ENCODE assay signal across 11 cellular contexts in genomic region chr2:173657996-173658717, GRCh38.
DNase-seq lines count a peak whose midpoint lies in the region; TF ChIP-seq lines count a peak whose summit lies in the region.
"Had no signal": no experiment of that assay in that cellular context is flagged by ENCODE, and none has a peak within 500 bp of the region (broad histone marks: within the 10 kb centered on the region; RNA-seq: fewer than 3 reads in every experiment).

No MANE protein-coding gene starts in this region.

- no peak overlapping the region for H3K4me3 ChIP-seq in mesendoderm (ENCODE audit: low read length)
- no peak overlapping the region for H3K4me3 ChIP-seq in ascending aorta
- H3K4me3 ChIP-seq in colonic mucosa, result no peak overlapping the region

- DNase-seq in AG09319 (ENCODE audit: extremely low read depth, low read depth) (peak; percentile 80), LHCN-M2 (ENCODE audit: low read depth) (peak; percentile 94), brain pericyte (ENCODE audit: low read depth, low spot score) (peak; percentile 41), mesendoderm (peak; percentile 26), mucosa of gallbladder (ENCODE audit: low spot score) (no peak), ascending aorta (ENCODE audit: low spot score in 2 of 2) (no peak), colonic mucosa (no peak), SIG-M5 treated with dmso at 0.1 percent for 504 hours (lab: John Stamatoyannopoulos, UW; ENCODE audit: unreplicated experiment) (no peak)
- DNase-seq: COR-L47; head of caudate nucleus; stimulated activated CD4-positive, alpha-beta T cell treated with anti-CD3 and anti-CD28 coated beads, Interleukin-4, amount 100 ng/mL, for 24 hours had no signal

- no peaks in the 10 kb centered on the region for H3K9me3 ChIP-seq in ascending aorta
- H3K9me3 ChIP-seq in colonic mucosa, result no peaks in the 10 kb centered on the region

- no peak overlapping the region for H3K4me2 ChIP-seq in mesendoderm (ENCODE audit: low read length)

- no peak overlapping the region for H2AK5ac ChIP-seq in mesendoderm (ENCODE audit: low read length)

- no peak overlapping the region for H4K8ac ChIP-seq in mesendoderm (ENCODE audit: low read depth, low read length)

- no peak overlapping the region for H3K18ac ChIP-seq in mesendoderm (ENCODE audit: low read length)

- H3K9ac ChIP-seq in mesendoderm (ENCODE audit: low read length), result no peak overlapping the region
- no peak overlapping the region for H3K9ac ChIP-seq in colonic mucosa (ENCODE audit: low read depth in 2 of 2, low read length in 2 of 2)

- no peak overlapping the region for H3K56ac ChIP-seq in mesendoderm (ENCODE audit: low read length)

- H2BK5ac ChIP-seq in mesendoderm (ENCODE audit: low read length), result no peak overlapping the region

- WGBS in mesendoderm (ENCODE audit: extremely low coverage, insufficient coverage, low lambda C conversion rate), result no CpG with 5 or more reads among the region's 10 CpGs

- no peak overlapping the region for H3K27ac ChIP-seq in mesendoderm (ENCODE audit: low read depth, low read length)
- H3K27ac ChIP-seq in ascending aorta, result no peak overlapping the region
- no peak overlapping the region for H3K27ac ChIP-seq in colonic mucosa

- H3K23ac ChIP-seq in mesendoderm (ENCODE audit: low read length), result no peak overlapping the region

- H3K27me3 ChIP-seq in mesendoderm (ENCODE audit: insufficient read depth, low read length, poor library complexity), result no peaks in the 10 kb centered on the region
- no peaks in the 10 kb centered on the region for H3K27me3 ChIP-seq in ascending aorta
- no peaks in the 10 kb centered on the region for H3K27me3 ChIP-seq in colonic mucosa

- H3K4me1 ChIP-seq in mesendoderm (ENCODE audit: control insufficient read depth, low read depth, low read length) (no peaks in the 10 kb centered on the region), ascending aorta (peaks cover 0 to 1% of the 10 kb centered on the region in 2 donors), colonic mucosa (no peaks in the 10 kb centered on the region)

- intact Hi-C loops in ascending aorta (cut with DNase I), result no loop called here
- intact Hi-C loops in colonic mucosa (cut with DNase I), result no loop called here

- no peak overlapping the region for H2BK120ac ChIP-seq in mesendoderm (ENCODE audit: low read depth, low read length)

- no peak overlapping the region for H4K5ac ChIP-seq in mesendoderm (ENCODE audit: low read length)

- H3K79me2 ChIP-seq in mesendoderm (ENCODE audit: control insufficient read depth, insufficient read depth, low read length), result no peaks in the 10 kb centered on the region

- H3K79me1 ChIP-seq in mesendoderm (ENCODE audit: low read length), result no peaks in the 10 kb centered on the region

- H3K4ac ChIP-seq in mesendoderm (ENCODE audit: low read depth, low read length), result no peak overlapping the region

- no peak overlapping the region for H2BK15ac ChIP-seq in mesendoderm (replicated peaks; ENCODE audit: low read depth)

- H3K36me3 ChIP-seq in mesendoderm (ENCODE audit: control insufficient read depth, insufficient read depth, low read length), result no peaks in the 10 kb centered on the region
- H3K36me3 ChIP-seq in ascending aorta, result no peaks in the 10 kb centered on the region
- no peaks in the 10 kb centered on the region for H3K36me3 ChIP-seq in colonic mucosa

- TF ChIP-seq CTCF in AG09319 (IDR thresholded peaks at IDR 0.05; ENCODE audit: low read depth, low read length) (no peak), ascending aorta (IDR thresholded peaks at IDR 0.05) (no peak), colonic mucosa (IDR thresholded peaks at IDR 0.05) (no peak)

Comparison
In these comparisons a context has a peak if more than half of its experiments do, and no peak if none do; other contexts are left out.
1. DNase-seq: peak in AG09319 (single experiment), LHCN-M2 (single experiment), brain pericyte (single experiment) and mesendoderm (single experiment); none in mucosa of gallbladder (single experiment), ascending aorta (0 of 2), colonic mucosa (single experiment) and SIG-M5 treated with dmso at 0.1 percent for 504 hours (single experiment).